In the genomic region with DNA sequence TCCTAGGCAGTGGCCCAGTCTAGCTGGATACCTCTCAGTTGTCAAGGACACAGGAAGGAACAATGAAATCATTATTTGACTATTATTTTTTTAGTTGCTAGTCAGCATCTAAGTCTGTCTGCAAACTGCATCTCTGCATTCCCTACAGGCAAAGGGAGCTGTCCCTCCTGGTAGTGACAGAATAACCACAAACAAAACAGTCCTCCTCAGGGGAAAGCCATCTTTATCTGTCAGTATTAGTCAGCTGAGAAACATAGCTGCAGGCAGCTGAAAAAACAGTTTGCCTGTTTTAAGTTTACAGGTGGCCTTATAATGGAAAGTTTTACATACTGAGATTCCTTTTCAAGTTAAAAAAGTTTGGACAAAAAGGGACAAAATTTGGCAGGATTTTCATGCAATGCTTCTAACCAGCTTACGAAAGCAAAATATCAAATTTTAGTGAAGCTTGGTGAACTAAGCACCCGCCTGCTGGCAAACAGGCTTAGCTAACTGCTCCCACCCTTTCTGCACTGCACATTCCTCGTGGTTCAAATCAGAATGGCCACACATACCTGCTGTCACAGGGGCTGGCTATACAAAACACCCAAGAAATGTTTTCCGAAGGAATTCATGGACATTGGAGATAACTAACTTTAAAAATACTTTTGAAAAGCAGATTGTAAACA, we compare ENCODE assay signal across 18 cellular contexts. TPM values are rescaled to one million over a fixed set of nuclear protein-coding genes. Genes with fewer than 3 reads are reported as not detected.
DNase-seq lines count a peak whose midpoint lies in the region; ATAC-seq, FAIRE-seq and TF ChIP-seq lines count a peak whose summit lies in the region.
"Had no signal": no experiment of that assay in that cellular context is flagged by ENCODE, and none has a peak within 500 bp of the region (broad histone marks: within the 10 kb centered on the region; RNA-seq: fewer than 3 reads in every experiment).

No MANE protein-coding gene starts in this region.

- H3K36me3 ChIP-seq in bronchial epithelial cell (ENCODE audit: control insufficient read depth, insufficient read depth, low read length), result no peaks in the 10 kb centered on the region
- H3K36me3 ChIP-seq: HAP-1, WERI-Rb-1 had no signal

- H3K27me3 ChIP-seq in bronchial epithelial cell (ENCODE audit: control insufficient read depth, insufficient read depth, low read length), result no peaks in the 10 kb centered on the region

- FAIRE-seq in bronchial epithelial cell (lab: Jason Lieb, UNC), result no peak
- FAIRE-seq: frontal cortex had no signal

- H3K27me3 Mint-ChIP-seq in naive thymus-derived CD8-positive, alpha-beta T cell, result no peaks in the 10 kb centered on the region
- H3K27me3 Mint-ChIP-seq in activated naive CD8-positive, alpha-beta T cell treated with anti-CD3 and anti-CD28 coated beads, Interleukin-2, amount 50 U/mL, for 24 hours, result no peaks in the 10 kb centered on the region
- H3K27me3 Mint-ChIP-seq: CD4-positive, alpha-beta T cell had no signal

- H3K27ac Mint-ChIP-seq in naive thymus-derived CD8-positive, alpha-beta T cell, result no peak overlapping the region
- no peak overlapping the region for H3K27ac Mint-ChIP-seq in activated naive CD8-positive, alpha-beta T cell treated with anti-CD3 and anti-CD28 coated beads, Interleukin-2, amount 50 U/mL, for 24 hours
- H3K27ac Mint-ChIP-seq: CD4-positive, alpha-beta T cell had no signal

- no peak for TF ChIP-seq CTCF in bronchial epithelial cell (IDR thresholded peaks at IDR 0.05; ENCODE audit: insufficient read depth, low read length, severe bottlenecking)

- H3K4me1 Mint-ChIP-seq in naive thymus-derived CD8-positive, alpha-beta T cell, result no peaks in the 10 kb centered on the region
- H3K4me1 Mint-ChIP-seq in activated naive CD8-positive, alpha-beta T cell treated with anti-CD3 and anti-CD28 coated beads, Interleukin-2, amount 50 U/mL, for 24 hours, result no peaks in the 10 kb centered on the region

- DNase-seq in EL (peak; percentile 44), NCI-H526 (lab: John Stamatoyannopoulos, UW) (peak; percentile 59 to 63), bronchial epithelial cell (ENCODE audit: low read depth) (peak; percentile 52), myocyte (ENCODE audit: low read depth) (peak; percentile 84)
- no peak for DNase-seq in naive thymus-derived CD8-positive, alpha-beta T cell
- DNase-seq in activated naive CD8-positive, alpha-beta T cell treated with anti-CD3 and anti-CD28 coated beads, Interleukin-2, amount 50 U/mL, for 24 hours, result no peak
- DNase-seq: CD4-positive, alpha-beta T cell; central memory CD4-positive, alpha-beta T cell; KG1; SIG-M5; stimulated activated CD4-positive, alpha-beta T cell treated with anti-CD3 and anti-CD28 coated beads, Interleukin-1b, Interleukin-23, amount 100 ng/mL, for 48 hours; stimulated activated naive CD4-positive, alpha-beta T cell treated with Interleukin-2 at 50 U/mL for 16 hours; WERI-Rb-1 had no signal

- H3K4me3 Mint-ChIP-seq in naive thymus-derived CD8-positive, alpha-beta T cell, result no peak overlapping the region
- H3K4me3 Mint-ChIP-seq in activated naive CD8-positive, alpha-beta T cell treated with anti-CD3 and anti-CD28 coated beads, Interleukin-2, amount 50 U/mL, for 24 hours, result no peak overlapping the region
- H3K4me3 Mint-ChIP-seq: CD4-positive, alpha-beta T cell had no signal

- peaks cover 0 to 7% (median 0%) of the 10 kb centered on the region in 9 donors for H3K9me3 Mint-ChIP-seq in naive thymus-derived CD8-positive, alpha-beta T cell
- no peaks in the 10 kb centered on the region for H3K9me3 Mint-ChIP-seq in activated naive CD8-positive, alpha-beta T cell treated with anti-CD3 and anti-CD28 coated beads, Interleukin-2, amount 50 U/mL, for 24 hours
- H3K9me3 Mint-ChIP-seq: CD4-positive, alpha-beta T cell had no signal

- no peaks in the 10 kb centered on the region for H3K36me3 Mint-ChIP-seq in naive thymus-derived CD8-positive, alpha-beta T cell
- no peaks in the 10 kb centered on the region for H3K36me3 Mint-ChIP-seq in activated naive CD8-positive, alpha-beta T cell treated with anti-CD3 and anti-CD28 coated beads, Interleukin-2, amount 50 U/mL, for 24 hours (ENCODE audit: low read depth)

- POLR2A ChIA-PET in naive thymus-derived CD8-positive, alpha-beta T cell (lab: Charles Lee), result no interaction called here

- no peak for ATAC-seq in activated CD4-positive, CD25-positive, alpha-beta regulatory T cell treated with anti-CD3 and anti-CD28 coated beads, Interleukin-2, amount 50 U/mL, for 24 hours
- ATAC-seq in naive thymus-derived CD8-positive, alpha-beta T cell, result no peak
- no peak for ATAC-seq in GM21390 (IDR thresholded peaks at IDR 0.05; ENCODE audit: unreplicated experiment)
- no peak for ATAC-seq in activated naive CD8-positive, alpha-beta T cell treated with anti-CD3 and anti-CD28 coated beads, Interleukin-2, amount 50 U/mL, for 24 hours
- ATAC-seq: left lobe of liver had no signal

- no peak overlapping the region for H3K4me3 ChIP-seq in bronchial epithelial cell (ENCODE audit: low read depth, low read length)
- H3K4me3 ChIP-seq: HAP-1 had no signal

RNA-seq across cellular contexts. Expression of gene SLC25A21, which starts 29.4 kb away (rescaled TPM):
- 0.53 and 0.64 TPM in 2 replicates for total RNA-seq in bronchial epithelial cell
- 0.91 and 1.9 TPM in 2 replicates for total RNA-seq in myocyte
- 0.38 TPM for polyA plus RNA-seq in myocyte (2012)
- not detected for total RNA-seq in naive thymus-derived CD8-positive, alpha-beta T cell
- not detected for polyA plus RNA-seq in naive thymus-derived CD8-positive, alpha-beta T cell
- total RNA-seq: CD4-positive, alpha-beta T cell had no signal

RNA-seq across cellular contexts. Expression of gene MIPOL1, which starts 54.8 kb away (rescaled TPM):
- total RNA-seq in bronchial epithelial cell, result 11.1 and 16.6 TPM in 2 replicates
- 10.4 and 11.3 TPM in 2 replicates for total RNA-seq in myocyte
- polyA plus RNA-seq in myocyte (2012), result 2.3 TPM
- total RNA-seq in naive thymus-derived CD8-positive, alpha-beta T cell, result not detected
- polyA plus RNA-seq in naive thymus-derived CD8-positive, alpha-beta T cell, result not detected

Comparison
In these comparisons a context has a peak if more than half of its experiments do, and no peak if none do; other contexts are left out.
1. DNase-seq: peak in EL (single experiment), NCI-H526 (2 of 2), bronchial epithelial cell (single experiment) and myocyte (single experiment); none in naive thymus-derived CD8-positive, alpha-beta T cell (0 of 10) and activated naive CD8-positive, alpha-beta T cell treated with anti-CD3 and anti-CD28 coated beads, Interleukin-2, amount 50 U/mL, for 24 hours (single experiment).